In genomic region chr22:50620861-50621490, GRCh38 we compare ENCODE assay signal across 9 cellular contexts. TPM values are rescaled to one million over a fixed set of nuclear protein-coding genes. Genes with fewer than 3 reads are reported as not detected.
DNase-seq lines count a peak whose midpoint lies in the region; ATAC-seq and TF ChIP-seq lines count a peak whose summit lies in the region.
"Had no signal": no experiment of that assay in that cellular context is flagged by ENCODE, and none has a peak within 500 bp of the region (broad histone marks: within the 10 kb centered on the region; RNA-seq: fewer than 3 reads in every experiment).

No MANE protein-coding gene starts in this region.

- H3K27ac ChIP-seq in ACC112 (ENCODE audit: low read depth, low read length): no peak overlapping the region
- no peak overlapping the region for H3K27ac ChIP-seq in gastroesophageal sphincter

- no peaks in the 10 kb centered on the region for H3K9me3 Mint-ChIP-seq in IgD-negative memory B cell

- H3K9me3 ChIP-seq in gastroesophageal sphincter: no peaks in the 10 kb centered on the region
- H3K9me3 ChIP-seq: gastrocnemius medialis had no signal

- H3K27me3 ChIP-seq in ACC112 (ENCODE audit: insufficient read depth, low read length): no peaks in the 10 kb centered on the region
- H3K27me3 ChIP-seq in gastroesophageal sphincter: peaks cover 49% of the 10 kb centered on the region
- H3K27me3 ChIP-seq: gastrocnemius medialis had no signal

- TF ChIP-seq EP300 in gastroesophageal sphincter (IDR thresholded peaks at IDR 0.05): no peak

- ATAC-seq in GM19351 (IDR thresholded peaks at IDR 0.05; ENCODE audit: unreplicated experiment) (peak; percentile 36), gastroesophageal sphincter (peak; percentile 19)

- H3K4me3 Mint-ChIP-seq in IgD-negative memory B cell: peak overlapping the region; percentile 81 to 95 (median 94)

- DNase-seq in activated T-cell treated with anti-CD3 and anti-CD28 coated beads for 24 hours (ENCODE audit: low read depth) (peak; percentile 44), DMS114 treated with DMSO at 0.1 percent for 48 hours (lab: John Stamatoyannopoulos, UW; ENCODE audit: unreplicated experiment) (no peak), NCI-H187 treated with DMSO at 0.1 percent for 48 hours (lab: John Stamatoyannopoulos, UW) (no peak)
- DNase-seq in stimulated activated CD4-positive, alpha-beta T cell treated with anti-CD3 and anti-CD28 coated beads, TNF-alpha, amount 100 ng/mL, for 24 hours (ENCODE audit: low read depth in 3 of 3): peak in 2 of 3 experiments; percentile 31 to 47

- H3K27ac Mint-ChIP-seq in IgD-negative memory B cell: peak overlapping the region; percentile 92 to 98 (median 97)

- H3K36me3 ChIP-seq in ACC112 (ENCODE audit: insufficient read depth, low read length): no peaks in the 10 kb centered on the region
- H3K36me3 ChIP-seq in gastroesophageal sphincter: peaks cover 0 to 17% of the 10 kb centered on the region in 2 donors
- H3K36me3 ChIP-seq: gastrocnemius medialis had no signal

- H3K4me1 Mint-ChIP-seq in IgD-negative memory B cell: peaks cover 17 to 24% (median 18%) of the 10 kb centered on the region in 3 donors

- H3K27me3 Mint-ChIP-seq in IgD-negative memory B cell: no peaks in the 10 kb centered on the region

- TF ChIP-seq CTCF in gastroesophageal sphincter (IDR thresholded peaks at IDR 0.05): no peak

- no peak overlapping the region for H2AFZ ChIP-seq in ACC112 (ENCODE audit: low read length, unreplicated experiment)

- H3K79me2 ChIP-seq in ACC112 (ENCODE audit: control insufficient read depth, insufficient read depth, low read length, unreplicated experiment): no peaks in the 10 kb centered on the region

- H3K4me3 ChIP-seq in ACC112 (ENCODE audit: low read depth, low read length) (peak overlapping the region; percentile 65), gastroesophageal sphincter (peak overlapping the region in 1 of 2 donors; percentile 6)

- no peak for TF ChIP-seq POLR2A in gastroesophageal sphincter (IDR thresholded peaks at IDR 0.05)

- H3K36me3 Mint-ChIP-seq in IgD-negative memory B cell: no peaks in the 10 kb centered on the region

- H3K4me1 ChIP-seq in ACC112 (ENCODE audit: control insufficient read depth, insufficient read depth, low read length, unreplicated experiment) (peaks cover 14% of the 10 kb centered on the region), gastroesophageal sphincter (peaks cover 0 to 28% (median 4%) of the 10 kb centered on the region in 3 donors)

- WGBS in gastroesophageal sphincter (ENCODE audit: low coverage in 1 of 2), 2 donors: 26 to 42% methylated on average over 14 to 15 of the region's 22 CpGs

RNA-seq across cellular contexts. Expression of gene ARSA, which starts 7.0 kb away (rescaled TPM):
- 11.5 TPM for polyA plus RNA-seq in IgD-negative memory B cell
- total RNA-seq in gastroesophageal sphincter: 10 to 100 TPM; 19.5 to 40.0 (median 21.0) TPM

RNA-seq across cellular contexts. Expression of gene MAPK8IP2, which starts 20.4 kb away (rescaled TPM):
- polyA plus RNA-seq in IgD-negative memory B cell: not detected
- total RNA-seq in gastroesophageal sphincter: 1 to 10 TPM in 3 of 4 donors, under 1 TPM in 1; 0.93 to 3.7 (median 2.3) TPM

RNA-seq across cellular contexts. Expression of gene CHKB, which starts 38.3 kb away (rescaled TPM):
- polyA plus RNA-seq in IgD-negative memory B cell: 38.6 TPM
- total RNA-seq in gastroesophageal sphincter: 10 to 100 TPM; 16.6 to 39.8 (median 33.1) TPM

RNA-seq across cellular contexts. Expression of gene CPT1B, which starts 42.7 kb away (rescaled TPM):
- polyA plus RNA-seq in IgD-negative memory B cell: 1.6 TPM
- total RNA-seq in gastroesophageal sphincter: 10 to 100 TPM in 1 of 4 donors, 1 to 10 TPM in 3; 3.1 to 13.4 (median 6.5) TPM

RNA-seq across cellular contexts. Expression of gene SHANK3, which starts 51.6 kb away (rescaled TPM):
- polyA plus RNA-seq in IgD-negative memory B cell: not detected
- 10 to 100 TPM in 2 of 4 donors, 1 to 10 TPM in 2; 5.9 to 20.5 (median 13.0) TPM for total RNA-seq in gastroesophageal sphincter

Comparison
In these comparisons a context has a peak if more than half of its experiments do, and no peak if none do; other contexts are left out.
1. DNase-seq: peak in activated T-cell treated with anti-CD3 and anti-CD28 coated beads for 24 hours (single experiment) and stimulated activated CD4-positive, alpha-beta T cell treated with anti-CD3 and anti-CD28 coated beads, TNF-alpha, amount 100 ng/mL, for 24 hours (2 of 3); none in DMS114 treated with DMSO at 0.1 percent for 48 hours (single experiment) and NCI-H187 treated with DMSO at 0.1 percent for 48 hours (single experiment).